ENCODE assay signal across 3 cellular contexts in genomic region chr4:84150177-84150576, GRCh38.
TF ChIP-seq lines count a peak whose summit lies in the region.

No MANE protein-coding gene starts in this region.

TF ChIP-seq in HEK293, 187 proteins besides CTCF, POLR2A, EP300 and RAD21:
- TF ChIP-seq ZNF544 (tag by site-specific recombination; IDR thresholded peaks at IDR 0.05) (no peak), ZNF768 (tag by site-specific recombination; IDR thresholded peaks at IDR 0.05) (peak; percentile 42; the same call in 1 of the 2 replicates)

TF ChIP-seq in K562, 482 proteins besides CTCF, POLR2A, EP300 and RAD21:
- no peak for TF ChIP-seq ELF2 (CRISPR knock-in tag; IDR thresholded peaks at IDR 0.05)
- TF ChIP-seq E2F8 (IDR thresholded peaks at IDR 0.05; ENCODE audit: low read depth, partially characterized antibody): no peak
- TF ChIP-seq ESRRB (CRISPR knock-in tag; IDR thresholded peaks at IDR 0.05; ENCODE audit: borderline replicate concordance): no peak
- peak; percentile 77 for TF ChIP-seq ZFP36 (IDR thresholded peaks at IDR 0.05; ENCODE audit: low read depth, low read length, partially characterized antibody)
- TF ChIP-seq BRF1 (IDR thresholded peaks at IDR 0.05; ENCODE audit: borderline replicate concordance, extremely low read depth, insufficient read length): no peak
- peak; percentile 35; the same call in 1 of the 2 replicates for TF ChIP-seq BCOR (IDR thresholded peaks at IDR 0.05)
- TF ChIP-seq MAFK (IDR thresholded peaks at IDR 0.05; ENCODE audit: low read length): no peak
- no peak for TF ChIP-seq ZNF584 (CRISPR knock-in tag; IDR thresholded peaks at IDR 0.05; ENCODE audit: low read depth)
- no peak for TF ChIP-seq ZFX (CRISPR knock-in tag; IDR thresholded peaks at IDR 0.05)
- TF ChIP-seq HCFC1 (IDR thresholded peaks at IDR 0.05; ENCODE audit: low read depth, low read length): no peak
- TF ChIP-seq, protein P1, sequence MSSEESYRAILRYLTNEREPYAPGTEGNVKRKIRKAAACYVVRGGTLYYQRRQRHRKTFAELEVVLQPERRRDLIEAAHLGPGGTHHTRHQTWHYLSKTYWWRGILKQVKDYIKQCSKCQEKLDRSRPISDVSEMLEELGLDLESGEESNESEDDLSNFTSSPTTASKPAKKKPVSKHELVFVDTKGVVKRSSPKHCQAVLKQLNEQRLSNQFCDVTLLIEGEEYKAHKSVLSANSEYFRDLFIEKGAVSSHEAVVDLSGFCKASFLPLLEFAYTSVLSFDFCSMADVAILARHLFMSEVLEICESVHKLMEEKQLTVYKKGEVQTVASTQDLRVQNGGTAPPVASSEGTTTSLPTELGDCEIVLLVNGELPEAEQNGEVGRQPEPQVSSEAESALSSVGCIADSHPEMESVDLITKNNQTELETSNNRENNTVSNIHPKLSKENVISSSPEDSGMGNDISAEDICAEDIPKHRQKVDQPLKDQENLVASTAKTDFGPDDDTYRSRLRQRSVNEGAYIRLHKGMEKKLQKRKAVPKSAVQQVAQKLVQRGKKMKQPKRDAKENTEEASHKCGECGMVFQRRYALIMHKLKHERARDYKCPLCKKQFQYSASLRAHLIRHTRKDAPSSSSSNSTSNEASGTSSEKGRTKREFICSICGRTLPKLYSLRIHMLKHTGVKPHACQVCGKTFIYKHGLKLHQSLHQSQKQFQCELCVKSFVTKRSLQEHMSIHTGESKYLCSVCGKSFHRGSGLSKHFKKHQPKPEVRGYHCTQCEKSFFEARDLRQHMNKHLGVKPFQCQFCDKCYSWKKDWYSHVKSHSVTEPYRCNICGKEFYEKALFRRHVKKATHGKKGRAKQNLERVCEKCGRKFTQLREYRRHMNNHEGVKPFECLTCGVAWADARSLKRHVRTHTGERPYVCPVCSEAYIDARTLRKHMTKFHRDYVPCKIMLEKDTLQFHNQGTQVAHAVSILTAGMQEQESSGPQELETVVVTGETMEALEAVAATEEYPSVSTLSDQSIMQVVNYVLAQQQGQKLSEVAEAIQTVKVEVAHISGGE (CRISPR knock-in tag; IDR thresholded peaks at IDR 0.05): no peak
- TF ChIP-seq RBM25 (IDR thresholded peaks at IDR 0.05; ENCODE audit: low read depth, low read length, severe bottlenecking): peak; percentile 93

TF ChIP-seq in H1, 55 proteins besides CTCF, POLR2A, EP300 and RAD21:
- TF ChIP-seq KDM1A (IDR thresholded peaks at IDR 0.05; ENCODE audit: borderline replicate concordance, low read length) (peak; percentile 94), JUND (IDR thresholded peaks at IDR 0.05; ENCODE audit: low read length) (no peak)
